Comparison of ENCODE assay signal across 30 cellular contexts in genomic region chr1:176009951-176010350, GRCh38.
"Had no signal": no experiment of that assay in that cellular context is flagged by ENCODE, and none has a peak within 500 bp of the region (broad histone marks: within the 10 kb centered on the region; RNA-seq: fewer than 3 reads in every experiment).

No MANE protein-coding gene starts in this region.

- ATAC-seq: naive thymus-derived CD8-positive, alpha-beta T cell; natural killer cell treated with Interleukin-12 subunit alpha and Interleukin-12 subunit beta and Interleukin-15 and Interleukin-18, amount 100 ng/mL, for 72 hours; pancreas; psoas muscle; right cardiac atrium; sciatic nerve; stimulated activated memory B cell treated with anti-CD40 and anti-IgM and Interleukin-4, amounts not matched to agents 10 μg/mL and 1 μg/mL and 100 μg/mL, for 72 hours; stimulated activated naive CD8-positive, alpha-beta T cell treated with anti-CD3 and anti-CD28 coated beads, Interleukin-15, amount 100 ng/mL, for 72 hours; stimulated activated naive CD8-positive, alpha-beta T cell treated with anti-CD3 and anti-CD28 coated beads, Interleukin-15, Interleukin-2, amounts not matched to agents 100 U/mL and 50 U/mL, for 24 hours; upper lobe of right lung had no signal

- H3K27me3 Mint-ChIP-seq: naive thymus-derived CD8-positive, alpha-beta T cell; natural killer cell treated with Interleukin-12 subunit alpha and Interleukin-12 subunit beta and Interleukin-15 and Interleukin-18, amount 100 ng/mL, for 72 hours; stimulated activated memory B cell treated with anti-CD40 and anti-IgM and Interleukin-4, amounts not matched to agents 10 μg/mL and 1 μg/mL and 100 μg/mL, for 72 hours; stimulated activated naive CD8-positive, alpha-beta T cell treated with anti-CD3 and anti-CD28 coated beads, Interleukin-15, amount 100 ng/mL, for 72 hours; type B pancreatic cell had no signal

- FAIRE-seq: pancreas had no signal

- H3K4me1 Mint-ChIP-seq: naive thymus-derived CD8-positive, alpha-beta T cell; nephron progenitor cell; neural crest cell; stimulated activated memory B cell treated with anti-CD40 and anti-IgM and Interleukin-4, amounts not matched to agents 10 μg/mL and 1 μg/mL and 100 μg/mL, for 72 hours; stimulated activated naive CD8-positive, alpha-beta T cell treated with anti-CD3 and anti-CD28 coated beads, Interleukin-15, amount 100 ng/mL, for 72 hours had no signal

- H3K27ac Mint-ChIP-seq: natural killer cell treated with Interleukin-12 subunit alpha and Interleukin-12 subunit beta and Interleukin-15 and Interleukin-18, amount 100 ng/mL, for 72 hours; stimulated activated memory B cell treated with anti-CD40 and anti-IgM and Interleukin-4, amounts not matched to agents 10 μg/mL and 1 μg/mL and 100 μg/mL, for 72 hours; stimulated activated naive CD8-positive, alpha-beta T cell treated with anti-CD3 and anti-CD28 coated beads, Interleukin-15, amount 100 ng/mL, for 72 hours; type B pancreatic cell had no signal

- H3K9me3 ChIP-seq: neutrophil, pancreas, psoas muscle, spleen, suprapubic skin, testis, tibial artery, transverse colon, upper lobe of right lung, uterus had no signal

- H3K4me3 ChIP-seq: pancreas, psoas muscle, skin epidermis, smooth muscle cell, spleen, suprapubic skin, testis, tibial artery, transverse colon, upper lobe of right lung, uterus had no signal

- H3K27ac ChIP-seq: neutrophil, pancreas, psoas muscle, skin epidermis, spleen, suprapubic skin, testis, tibial artery, transverse colon, upper lobe of right lung, uterus had no signal

- H3K9me3 Mint-ChIP-seq: natural killer cell treated with Interleukin-12 subunit alpha and Interleukin-12 subunit beta and Interleukin-15 and Interleukin-18, amount 100 ng/mL, for 72 hours; stimulated activated memory B cell treated with anti-CD40 and anti-IgM and Interleukin-4, amounts not matched to agents 10 μg/mL and 1 μg/mL and 100 μg/mL, for 72 hours; type B pancreatic cell had no signal

- DNase-seq: naive thymus-derived CD8-positive, alpha-beta T cell; nephron progenitor cell; nucleus accumbens; pancreas; psoas muscle; right cardiac atrium; spleen; stimulated activated CD4-positive, alpha-beta T cell treated with anti-CD3 and anti-CD28 coated beads, Interleukin-12 subunit alpha, Interleukin-12 subunit beta, amount 100 ng/mL, for 4 hours; stimulated activated CD4-positive, alpha-beta T cell treated with anti-CD3 and anti-CD28 coated beads, Interleukin-1b, Interleukin-23, amount 100 ng/mL, for 48 hours; stimulated activated CD4-positive, alpha-beta T cell treated with anti-CD3 and anti-CD28 coated beads, Interleukin-4, amount 100 ng/mL, for 1 hour; stimulated activated CD4-positive, alpha-beta T cell treated with anti-CD3 and anti-CD28 coated beads, Interleukin-4, amount 100 ng/mL, for 4 hours; stimulated activated CD8-positive, alpha-beta memory T cell treated with anti-CD3 and anti-CD28 coated beads, Interleukin-4, amount 100 ng/mL, for 48 hours; stimulated activated naive CD4-positive, alpha-beta T cell; stimulated activated naive CD8-positive, alpha-beta T cell treated with anti-CD3 and anti-CD28 coated beads, Interleukin-15, amount 100 ng/mL, for 72 hours; stimulated activated naive CD8-positive, alpha-beta T cell treated with anti-CD3 and anti-CD28 coated beads, Interleukin-15, Interleukin-2, amounts not matched to agents 100 U/mL and 50 U/mL, for 24 hours; substantia nigra; testis; tibial artery; transverse colon; upper lobe of right lung; uterus had no signal

- H3K27me3 ChIP-seq: neutrophil, pancreas, spleen, suprapubic skin, testis, tibial artery, transverse colon, upper lobe of right lung, uterus had no signal

- H3K4me3 Mint-ChIP-seq: natural killer cell treated with Interleukin-12 subunit alpha and Interleukin-12 subunit beta and Interleukin-15 and Interleukin-18, amount 100 ng/mL, for 72 hours; nephron progenitor cell; neural crest cell; stimulated activated memory B cell treated with anti-CD40 and anti-IgM and Interleukin-4, amounts not matched to agents 10 μg/mL and 1 μg/mL and 100 μg/mL, for 72 hours; stimulated activated naive CD8-positive, alpha-beta T cell treated with anti-CD3 and anti-CD28 coated beads, Interleukin-15, amount 100 ng/mL, for 72 hours; type B pancreatic cell had no signal

- H3K4me1 ChIP-seq: pancreas, psoas muscle, spleen, suprapubic skin, testis, tibial artery, transverse colon, upper lobe of right lung, uterus had no signal

- H3K36me3 ChIP-seq: pancreas had no signal
